ENCODE assay signal across 1 cellular context in genomic region chr18:3655637-3656050, GRCh38.
TF ChIP-seq lines count a peak whose summit lies in the region.

No MANE protein-coding gene starts in this region.

TF ChIP-seq in K562, 482 proteins besides CTCF, POLR2A, EP300 and RAD21 (continued from another document and continues in another):
- TF ChIP-seq CHD7 (IDR thresholded peaks at IDR 0.05; ENCODE audit: low read depth, low read length) (no peak), TEAD2 (tag; IDR thresholded peaks at IDR 0.05) (no peak), HBP1 (CRISPR knock-in tag; IDR thresholded peaks at IDR 0.05) (0 out of 2 replicates have a peak, but pooled peaks have one; percentile 3), RERE (CRISPR knock-in tag; IDR thresholded peaks at IDR 0.05; ENCODE audit: borderline replicate concordance) (no peak), HNRNPUL1 (IDR thresholded peaks at IDR 0.05; ENCODE audit: low read length) (no peak), ZNF124 (CRISPR knock-in tag; IDR thresholded peaks at IDR 0.05) (no peak), MEF2A (IDR thresholded peaks at IDR 0.05; ENCODE audit: control insufficient read depth, low read depth, low read length) (no peak), PHF21A (IDR thresholded peaks at IDR 0.05; ENCODE audit: borderline replicate concordance, low read depth) (no peak), EP400 (IDR thresholded peaks at IDR 0.05) (no peak), ZBTB1 (CRISPR knock-in tag; IDR thresholded peaks at IDR 0.05; ENCODE audit: borderline replicate concordance, low read depth) (no peak), ZBTB34 (CRISPR knock-in tag; IDR thresholded peaks at IDR 0.05) (no peak), CREBBP (IDR thresholded peaks at IDR 0.05; ENCODE audit: low read depth, low read length) (no peak), ZNF512 (tag; IDR thresholded peaks at IDR 0.05) (no peak), PBX2 (CRISPR knock-in tag; IDR thresholded peaks at IDR 0.05; ENCODE audit: low read depth) (no peak), PBX2 (tag; conservative IDR thresholded peaks at IDR 0.05; ENCODE audit: low read depth) (no peak), ZNF589 (CRISPR knock-in tag; IDR thresholded peaks at IDR 0.05; ENCODE audit: low read depth) (no peak), EZH2 (IDR thresholded peaks at IDR 0.05; ENCODE audit: borderline replicate concordance, low read depth, low read length) (no peak), HMGN3 (IDR thresholded peaks at IDR 0.05; ENCODE audit: borderline replicate concordance, extremely low read depth, insufficient read length, low read depth, low read length) (no peak), IRF1 (CRISPR knock-in tag; IDR thresholded peaks at IDR 0.05; ENCODE audit: borderline replicate concordance) (no peak), NR2C2 (CRISPR knock-in tag; IDR thresholded peaks at IDR 0.05) (no peak), NR2C2 (tag; IDR thresholded peaks at IDR 0.05) (no peak), CBFA2T3 (IDR thresholded peaks at IDR 0.05) (no peak), ZNF41 (CRISPR knock-in tag; conservative IDR thresholded peaks at IDR 0.05) (peak; percentile 35; the same call in 1 of the 2 replicates), THRB (CRISPR knock-in tag; conservative IDR thresholded peaks at IDR 0.05) (no peak), ZNF23 (CRISPR knock-in tag; IDR thresholded peaks at IDR 0.05) (no peak; the same call in none of the 2 replicates), E2F3 (CRISPR knock-in tag; IDR thresholded peaks at IDR 0.05) (peak; percentile 41; the same call in 1 of the 2 replicates), ZNF57 (CRISPR knock-in tag; IDR thresholded peaks at IDR 0.05) (no peak), CHD4 (IDR thresholded peaks at IDR 0.05; ENCODE audit: insufficient read depth, insufficient replicate concordance, low read depth, low read length, poor library complexity, severe bottlenecking) (no peak)
